Comparison of ENCODE assay signal across 10 cellular contexts in genomic region chr11:134032501-134033091, GRCh38. TPM values are rescaled to one million over a fixed set of nuclear protein-coding genes. Genes with fewer than 3 reads are reported as not detected.
A peak's percentile ranks its signal among the peaks of the same experiment; 100 is the strongest.
DNase-seq lines count a peak whose midpoint lies in the region; ATAC-seq, FAIRE-seq and TF ChIP-seq lines count a peak whose summit lies in the region.
"Had no signal": no experiment of that assay in that cellular context is flagged by ENCODE, and none has a peak within 500 bp of the region (broad histone marks: within the 10 kb centered on the region; RNA-seq: fewer than 3 reads in every experiment).

No MANE protein-coding gene starts in this region.

- intact Hi-C loops in vagina (cut with DNase I) = no loop called here

- H3K4me1 Mint-ChIP-seq in stimulated activated naive CD8-positive, alpha-beta T cell treated with anti-CD3 and anti-CD28 coated beads, Interleukin-15, amount 100 ng/mL, for 72 hours = peaks cover 81% of the 10 kb centered on the region
- peaks cover 29% of the 10 kb centered on the region for H3K4me1 Mint-ChIP-seq in activated T-helper 17 cell treated with anti-CD3 and anti-CD28 coated beads, Interleukin-2, amount 50 U/mL, for 72 hours

- TF ChIP-seq POLR2A in vagina (IDR thresholded peaks at IDR 0.05) = no peak
- TF ChIP-seq POLR2A in GM12891 (IDR thresholded peaks at IDR 0.05; ENCODE audit: low read depth, low read length) = no peak

- H3K27ac ChIP-seq in vagina = peak overlapping the region; percentile 98

- FAIRE-seq in urothelium cell line (lab: Jason Lieb, UNC) (no peak), GM12891 (lab: Jason Lieb, UNC) (no peak)

- no peak overlapping the region for H3K4me3 ChIP-seq in vagina

- H3K27me3 ChIP-seq in vagina = no peaks in the 10 kb centered on the region

- no peak for ATAC-seq in stimulated activated naive CD8-positive, alpha-beta T cell treated with anti-CD3 and anti-CD28 coated beads, Interleukin-15, Interleukin-2, amounts not matched to agents 100 U/mL and 50 U/mL, for 24 hours
- no peak for ATAC-seq in stimulated activated naive CD8-positive, alpha-beta T cell treated with anti-CD3 and anti-CD28 coated beads, Interleukin-15, amount 100 ng/mL, for 72 hours
- ATAC-seq in activated T-helper 17 cell treated with anti-CD3 and anti-CD28 coated beads, Interleukin-2, amount 50 U/mL, for 72 hours (replicated peaks) = no peak
- ATAC-seq in HG03457 (IDR thresholded peaks at IDR 0.05; ENCODE audit: unreplicated experiment) = no peak

- no peaks in the 10 kb centered on the region for H3K36me3 Mint-ChIP-seq in activated T-helper 17 cell treated with anti-CD3 and anti-CD28 coated beads, Interleukin-2, amount 50 U/mL, for 72 hours (ENCODE audit: low read depth)

- H3K9me3 ChIP-seq in vagina = no peaks in the 10 kb centered on the region

- H3K4me1 ChIP-seq in vagina = peaks cover 44% of the 10 kb centered on the region

- H3K36me3 ChIP-seq in vagina = no peaks in the 10 kb centered on the region

- no peaks in the 10 kb centered on the region for H3K27me3 Mint-ChIP-seq in stimulated activated naive CD8-positive, alpha-beta T cell treated with anti-CD3 and anti-CD28 coated beads, Interleukin-15, amount 100 ng/mL, for 72 hours
- H3K27me3 Mint-ChIP-seq in activated T-helper 17 cell treated with anti-CD3 and anti-CD28 coated beads, Interleukin-2, amount 50 U/mL, for 72 hours = peaks cover 4% of the 10 kb centered on the region

- no peak for TF ChIP-seq CTCF in vagina (IDR thresholded peaks at IDR 0.05)

- H3K4me3 Mint-ChIP-seq in stimulated activated naive CD8-positive, alpha-beta T cell treated with anti-CD3 and anti-CD28 coated beads, Interleukin-15, amount 100 ng/mL, for 72 hours = peak overlapping the region in 1 of 2 donors; percentile 41
- peak overlapping the region; percentile 41 for H3K4me3 Mint-ChIP-seq in activated T-helper 17 cell treated with anti-CD3 and anti-CD28 coated beads, Interleukin-2, amount 50 U/mL, for 72 hours

- peak overlapping the region in 1 of 2 donors; percentile 15 for H3K27ac Mint-ChIP-seq in stimulated activated naive CD8-positive, alpha-beta T cell treated with anti-CD3 and anti-CD28 coated beads, Interleukin-15, amount 100 ng/mL, for 72 hours
- H3K27ac Mint-ChIP-seq in activated T-helper 17 cell treated with anti-CD3 and anti-CD28 coated beads, Interleukin-2, amount 50 U/mL, for 72 hours = peak overlapping the region; percentile 8

- DNase-seq in stimulated activated naive CD8-positive, alpha-beta T cell treated with anti-CD3 and anti-CD28 coated beads, Interleukin-15, Interleukin-2, amounts not matched to agents 100 U/mL and 50 U/mL, for 24 hours = peak; percentile 23
- DNase-seq in stimulated activated naive CD8-positive, alpha-beta T cell treated with anti-CD3 and anti-CD28 coated beads, Interleukin-15, amount 100 ng/mL, for 72 hours = no peak
- DNase-seq in midbrain (lab: John Stamatoyannopoulos, UW) (peak; percentile 23), vagina (ENCODE audit: extremely low spot score in 2 of 2) (no peak), urothelium cell line (ENCODE audit: low spot score) (no peak), GM12891 (ENCODE audit: insufficient read length, low spot score) (no peak)
- DNase-seq: foreskin melanocyte, NCI-H1436 had no signal

- H3K9me3 Mint-ChIP-seq in stimulated activated naive CD8-positive, alpha-beta T cell treated with anti-CD3 and anti-CD28 coated beads, Interleukin-15, amount 100 ng/mL, for 72 hours = no peaks in the 10 kb centered on the region
- H3K9me3 Mint-ChIP-seq in activated T-helper 17 cell treated with anti-CD3 and anti-CD28 coated beads, Interleukin-2, amount 50 U/mL, for 72 hours = no peaks in the 10 kb centered on the region

TF ChIP-seq in GM12891, 5 proteins besides CTCF, POLR2A, EP300 and RAD21:
- no peak for TF ChIP-seq PAX5 (IDR thresholded peaks at IDR 0.05; ENCODE audit: insufficient read depth, low read length, severe bottlenecking)
- no peak for TF ChIP-seq TAF1 (IDR thresholded peaks at IDR 0.05; ENCODE audit: low read depth, low read length)
- TF ChIP-seq POU2F2 (IDR thresholded peaks at IDR 0.05; ENCODE audit: low read depth, low read length) = no peak
- no peak for TF ChIP-seq POLR2AphosphoS5 (IDR thresholded peaks at IDR 0.05; ENCODE audit: low read depth, low read length)
- TF ChIP-seq SPI1 (IDR thresholded peaks at IDR 0.05; ENCODE audit: low read depth, low read length) = no peak

RNA-seq across cellular contexts. Expression of gene JAM3, which starts 36.3 kb away (rescaled TPM):
- 10 to 100 TPM in 1 of 2 donors, 1 to 10 TPM in 1; 7.6 to 26.2 TPM for total RNA-seq in activated T-helper 17 cell treated with anti-CD3 and anti-CD28 coated beads, Interleukin-2, amount 50 U/mL, for 72 hours
- total RNA-seq in vagina = 31.7 TPM
- polyA plus RNA-seq in GM12891 (2012; ENCODE audit: low read depth, missing spikeins) = 2.0 TPM

Comparison
In these comparisons a context has a peak if more than half of its experiments do, and no peak if none do; other contexts are left out.
1. DNase-seq: peak in stimulated activated naive CD8-positive, alpha-beta T cell treated with anti-CD3 and anti-CD28 coated beads, Interleukin-15, Interleukin-2, amounts not matched to agents 100 U/mL and 50 U/mL, for 24 hours (single experiment) and midbrain (single experiment); none in stimulated activated naive CD8-positive, alpha-beta T cell treated with anti-CD3 and anti-CD28 coated beads, Interleukin-15, amount 100 ng/mL, for 72 hours (0 of 2), vagina (0 of 2), urothelium cell line (single experiment) and GM12891 (single experiment).